ENCODE assay signal across 8 cellular contexts in the genomic region with DNA sequence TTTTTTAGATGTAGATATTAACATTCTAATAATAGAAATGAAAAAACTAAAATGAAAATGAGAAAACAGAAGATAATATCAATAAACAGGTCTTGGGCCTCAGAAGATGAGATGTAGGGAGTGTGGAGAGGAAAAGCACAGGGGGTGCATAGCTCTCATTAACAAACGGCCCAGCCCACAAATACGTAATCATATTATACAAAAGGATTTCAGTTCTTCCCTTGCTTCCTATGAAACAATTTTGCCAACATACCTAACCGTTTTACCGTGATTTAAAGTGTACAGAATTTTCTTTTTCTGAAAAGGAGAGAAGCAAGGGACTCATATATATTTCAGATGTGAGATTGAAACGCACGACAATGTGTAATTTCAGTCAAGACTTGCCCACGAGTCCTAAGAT.
DNase-seq lines count a peak whose midpoint lies in the region; ATAC-seq and TF ChIP-seq lines count a peak whose summit lies in the region.

No MANE protein-coding gene starts in this region.

- peaks cover 10% of the 10 kb centered on the region for H3K9me3 ChIP-seq in left ventricle myocardium inferior (replicated peaks)
- peaks cover 0 to 4% (median 2%) of the 10 kb centered on the region in 3 donors for H3K9me3 ChIP-seq in skeletal muscle tissue (ENCODE audit: control insufficient read depth in 3 of 3, low read length in 3 of 3)

- H3K4me3 ChIP-seq in left ventricle myocardium inferior, result peak overlapping the region; percentile 68
- peak overlapping the region; percentile 69 for H3K4me3 ChIP-seq in epithelial cell of proximal tubule (ENCODE audit: low read depth, low read length)
- peak overlapping the region; percentile 44 to 82 (median 71) for H3K4me3 ChIP-seq in skeletal muscle tissue (ENCODE audit: low read length in 3 of 3)

- H3K36me3 ChIP-seq in left ventricle myocardium inferior (peaks cover 10% of the 10 kb centered on the region), skeletal muscle tissue (ENCODE audit: control insufficient read depth in 3 of 3, insufficient read depth in 3 of 3, low read length in 3 of 3) (no peaks in the 10 kb centered on the region)

- ATAC-seq in Right ventricle myocardium inferior (no peak), GM21360 (IDR thresholded peaks at IDR 0.05; ENCODE audit: unreplicated experiment) (no peak)

- TF ChIP-seq CTCF in left ventricle myocardium inferior (IDR thresholded peaks at IDR 0.05; ENCODE audit: borderline replicate concordance) (no peak), epithelial cell of proximal tubule (conservative IDR thresholded peaks at IDR 0.05; ENCODE audit: low read depth, low read length) (no peak)

- H3K27ac ChIP-seq in left ventricle myocardium inferior (replicated peaks) (peak overlapping the region; percentile 91), skeletal muscle tissue (ENCODE audit: low read depth, low read length) (peak overlapping the region; percentile 73)

- intact Hi-C loops in left ventricle myocardium inferior (cut with micrococcal nuclease), result loop anchor here (10.0 kb wide), 1 partner anchor 62 kb away; a partner anchor contains a TSS
- intact Hi-C loops in Right ventricle myocardium inferior (cut with DNase I), result no loop called here

- peak overlapping the region in 1 of 3 donors; percentile 59 for H3K9ac ChIP-seq in skeletal muscle tissue (ENCODE audit: low read depth in 1 of 3, low read length in 3 of 3)

- H3K4me1 ChIP-seq in left ventricle myocardium inferior (peaks cover 23% of the 10 kb centered on the region), skeletal muscle tissue (ENCODE audit: control insufficient read depth in 3 of 3, insufficient read depth in 3 of 3, low read length in 3 of 3) (peaks cover 0 to 2% (median 0%) of the 10 kb centered on the region in 3 donors)

- DNase-seq in left ventricle myocardium inferior (no peak), Right ventricle myocardium inferior (ENCODE audit: missing footprints) (no peak), NCI-H748 (lab: John Stamatoyannopoulos, UW; ENCODE audit: unreplicated experiment) (peak; percentile 83), epithelial cell of proximal tubule (ENCODE audit: low read depth) (no peak), kidney tubule cell (ENCODE audit: low spot score) (no peak)
- DNase-seq in activated effector memory CD4-positive, alpha-beta T cell treated with anti-CD3 and anti-CD28 coated beads, Interleukin-2, amount 50 U/mL, for 16 hours, result no peak

- H3K27me3 ChIP-seq in left ventricle myocardium inferior (ENCODE audit: low read depth) (peaks cover 76% of the 10 kb centered on the region), skeletal muscle tissue (ENCODE audit: control insufficient read depth in 3 of 3, insufficient read depth in 3 of 3, low read length in 3 of 3) (peaks cover 30 to 80% (median 64%) of the 10 kb centered on the region in 3 donors)
